32 cellular contexts compared by ENCODE assay signal in genomic region chr15:72252663-72253299, GRCh38. TPM values are rescaled to one million over a fixed set of nuclear protein-coding genes. Genes with fewer than 3 reads are reported as not detected.
"Had no signal": no experiment of that assay in that cellular context is flagged by ENCODE, and none has a peak within 500 bp of the region (broad histone marks: within the 10 kb centered on the region; RNA-seq: fewer than 3 reads in every experiment).

No MANE protein-coding gene starts in this region.

- FAIRE-seq: bronchial epithelial cell, TTC549 had no signal

- DNase-seq: activated CD4-positive, alpha-beta memory T cell treated with anti-CD3 and anti-CD28 coated beads, Interleukin-2, amount 10 ng/mL, durations not matched to agents 7 days and 5 days; activated CD4-positive, alpha-beta T cell treated with anti-CD3 and anti-CD28 coated beads for 1 hour; activated CD4-positive, alpha-beta T cell treated with anti-CD3 and anti-CD28 coated beads for 36 hours; activated CD4-positive, alpha-beta T cell treated with anti-CD3 and anti-CD28 coated beads for 48 hours; activated CD4-positive, alpha-beta T cell treated with anti-CD3 and anti-CD28 coated beads, Interleukin-2, amount 10 ng/mL, durations not matched to agents 7 days and 5 days; activated CD4-positive, alpha-beta T cell treated with anti-CD3 and anti-CD28 coated beads, Interleukin-2, amount 50 U/mL, for 48 hours; activated CD4-positive, CD25-positive, alpha-beta regulatory T cell; activated CD8-positive, alpha-beta memory T cell treated with anti-CD3 and anti-CD28 coated beads for 24 hours; activated CD8-positive, alpha-beta memory T cell treated with anti-CD3 and anti-CD28 coated beads, Interleukin-2, amount 10 ng/mL, durations not matched to agents 7 days and 5 days; activated CD8-positive, alpha-beta memory T cell treated with anti-CD3 and anti-CD28 coated beads, Interleukin-2, amount 50 U/mL, for 48 hours; activated CD8-positive, alpha-beta T cell treated with anti-CD3 and anti-CD28 coated beads, Interleukin-2, amount 10 ng/mL, durations not matched to agents 7 days and 5 days; activated effector memory CD4-positive, alpha-beta T cell treated with Interleukin-2 at 50 U/mL for 16 hours; activated gamma-delta T cell; activated naive CD4-positive, alpha-beta T cell treated with anti-CD3 and anti-CD28 coated beads, Interleukin-2, amount 10 ng/mL, durations not matched to agents 7 days and 5 days; activated naive CD4-positive, alpha-beta T cell treated with Interleukin-2 at 50 U/mL for 16 hours; activated naive CD8-positive, alpha-beta T cell treated with anti-CD3 and anti-CD28 coated beads, Interleukin-2, amount 10 ng/mL, durations not matched to agents 7 days and 5 days; activated naive CD8-positive, alpha-beta T cell treated with anti-CD3 and anti-CD28 coated beads, Interleukin-2, amount 50 U/mL, for 24 hours; activated T-cell treated with anti-CD3 and anti-CD28 coated beads, Interleukin-2, amount 50 U/mL, for 24 hours; activated T-cell treated with anti-CD3 and anti-CD28 coated beads, Interleukin-2, amount 50 U/mL, for 48 hours; amygdala; anterior cingulate cortex; caudate nucleus; cerebellar nuclear complex; T-helper 2 cell; T-helper 9 cell had no signal

- H3K4me1 ChIP-seq: ascending aorta had no signal

- H3K27ac ChIP-seq: ascending aorta, cardiac muscle cell, VCaP had no signal

- H3K9me3 ChIP-seq: ascending aorta had no signal

- H3K27me3 ChIP-seq: ascending aorta, cardiac muscle cell had no signal

- H3K4me3 ChIP-seq: ascending aorta, cardiac muscle cell had no signal

- ATAC-seq: activated CD4-positive, alpha-beta T cell treated with anti-CD3 and anti-CD28 coated beads for 36 hours; activated CD4-positive, CD25-positive, alpha-beta regulatory T cell treated with anti-CD3 and anti-CD28 coated beads, Interleukin-2, amount 50 U/mL, for 24 hours; activated CD8-positive, alpha-beta memory T cell treated with anti-CD3 and anti-CD28 coated beads, Interleukin-2, amount 10 ng/mL, durations not matched to agents 7 days and 5 days; activated CD8-positive, alpha-beta T cell treated with anti-CD3 and anti-CD28 coated beads, Interleukin-2, amount 10 ng/mL, durations not matched to agents 7 days and 5 days; activated naive CD8-positive, alpha-beta T cell treated with anti-CD3 and anti-CD28 coated beads, Interleukin-2, amount 50 U/mL, for 24 hours had no signal

RNA-seq across cellular contexts. Expression of gene GRAMD2A, which starts 55.2 kb away (rescaled TPM):
- total RNA-seq: activated CD4-positive, alpha-beta memory T cell treated with anti-CD3 and anti-CD28 coated beads, Interleukin-2, amount 10 ng/mL, durations not matched to agents 7 days and 5 days; activated CD4-positive, alpha-beta T cell treated with anti-CD3 and anti-CD28 coated beads, Interleukin-2, amount 10 ng/mL, durations not matched to agents 7 days and 5 days; activated CD8-positive, alpha-beta memory T cell treated with anti-CD3 and anti-CD28 coated beads, Interleukin-2, amount 10 ng/mL, durations not matched to agents 7 days and 5 days; activated naive CD8-positive, alpha-beta T cell treated with anti-CD3 and anti-CD28 coated beads, Interleukin-2, amount 10 ng/mL, durations not matched to agents 7 days and 5 days; activated T-helper 2 cell treated with anti-CD3 and anti-CD28 coated beads, Interferon-gamma antibody, Interleukin-2, Interleukin-4, amounts not matched to agents 10 μg/mL and 5 μg/mL and 100 μg/mL, durations not matched to agents 14 hours and 24 hours and 36 hours; ascending aorta had no signal
- polyA plus RNA-seq: cardiac muscle cell had no signal
